Comparison of ENCODE assay signal across 2 cellular contexts in genomic region chr2:23132000-23132399, GRCh38.
TF ChIP-seq lines count a peak whose summit lies in the region.

No MANE protein-coding gene starts in this region.

TF ChIP-seq in HepG2, 621 proteins besides CTCF, POLR2A, EP300 and RAD21:
- no peak for TF ChIP-seq ZBTB40 (IDR thresholded peaks at IDR 0.05)
- TF ChIP-seq ZBTB40 (CRISPR knock-in tag; IDR thresholded peaks at IDR 0.05) = peak; percentile 26; the same call in 1 of the 2 replicates
- TF ChIP-seq DR1 (CRISPR knock-in tag; IDR thresholded peaks at IDR 0.05) = no peak

TF ChIP-seq in liver, 16 proteins besides CTCF, POLR2A, EP300 and RAD21 (continued from another document):
- TF ChIP-seq, protein P1, sequence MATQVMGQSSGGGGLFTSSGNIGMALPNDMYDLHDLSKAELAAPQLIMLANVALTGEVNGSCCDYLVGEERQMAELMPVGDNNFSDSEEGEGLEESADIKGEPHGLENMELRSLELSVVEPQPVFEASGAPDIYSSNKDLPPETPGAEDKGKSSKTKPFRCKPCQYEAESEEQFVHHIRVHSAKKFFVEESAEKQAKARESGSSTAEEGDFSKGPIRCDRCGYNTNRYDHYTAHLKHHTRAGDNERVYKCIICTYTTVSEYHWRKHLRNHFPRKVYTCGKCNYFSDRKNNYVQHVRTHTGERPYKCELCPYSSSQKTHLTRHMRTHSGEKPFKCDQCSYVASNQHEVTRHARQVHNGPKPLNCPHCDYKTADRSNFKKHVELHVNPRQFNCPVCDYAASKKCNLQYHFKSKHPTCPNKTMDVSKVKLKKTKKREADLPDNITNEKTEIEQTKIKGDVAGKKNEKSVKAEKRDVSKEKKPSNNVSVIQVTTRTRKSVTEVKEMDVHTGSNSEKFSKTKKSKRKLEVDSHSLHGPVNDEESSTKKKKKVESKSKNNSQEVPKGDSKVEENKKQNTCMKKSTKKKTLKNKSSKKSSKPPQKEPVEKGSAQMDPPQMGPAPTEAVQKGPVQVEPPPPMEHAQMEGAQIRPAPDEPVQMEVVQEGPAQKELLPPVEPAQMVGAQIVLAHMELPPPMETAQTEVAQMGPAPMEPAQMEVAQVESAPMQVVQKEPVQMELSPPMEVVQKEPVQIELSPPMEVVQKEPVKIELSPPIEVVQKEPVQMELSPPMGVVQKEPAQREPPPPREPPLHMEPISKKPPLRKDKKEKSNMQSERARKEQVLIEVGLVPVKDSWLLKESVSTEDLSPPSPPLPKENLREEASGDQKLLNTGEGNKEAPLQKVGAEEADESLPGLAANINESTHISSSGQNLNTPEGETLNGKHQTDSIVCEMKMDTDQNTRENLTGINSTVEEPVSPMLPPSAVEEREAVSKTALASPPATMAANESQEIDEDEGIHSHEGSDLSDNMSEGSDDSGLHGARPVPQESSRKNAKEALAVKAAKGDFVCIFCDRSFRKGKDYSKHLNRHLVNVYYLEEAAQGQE (IDR thresholded peaks at IDR 0.05) = peak; percentile 29
- peak; percentile 52 to 64 for TF ChIP-seq RXRA (IDR thresholded peaks at IDR 0.05)
- TF ChIP-seq EGR1 (IDR thresholded peaks at IDR 0.05; ENCODE audit: low read depth in 2 of 2) = no peak
- peak; percentile 60 for TF ChIP-seq YY1 (IDR thresholded peaks at IDR 0.05)
- TF ChIP-seq MAX (IDR thresholded peaks at IDR 0.05) = peak; percentile 46
- peak; percentile 52 for TF ChIP-seq NR2F2 (IDR thresholded peaks at IDR 0.05)
- TF ChIP-seq, protein P2, sequence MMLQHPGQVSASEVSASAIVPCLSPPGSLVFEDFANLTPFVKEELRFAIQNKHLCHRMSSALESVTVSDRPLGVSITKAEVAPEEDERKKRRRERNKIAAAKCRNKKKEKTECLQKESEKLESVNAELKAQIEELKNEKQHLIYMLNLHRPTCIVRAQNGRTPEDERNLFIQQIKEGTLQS (IDR thresholded peaks at IDR 0.05) = peak; percentile 87
- peak; percentile 72 for TF ChIP-seq HNF4G (IDR thresholded peaks at IDR 0.05)
- TF ChIP-seq GABPA (IDR thresholded peaks at IDR 0.05 in 1 of 2, conservative IDR thresholded peaks at IDR 0.05 in 1 of 2) = peak in 1 of 2 donors; percentile 48
- peak in 1 of 2 donors; percentile 67 for TF ChIP-seq JUND (IDR thresholded peaks at IDR 0.05)
- peak; percentile 67 for TF ChIP-seq SP1 (IDR thresholded peaks at IDR 0.05)
